1 cellular context compared by ENCODE assay signal in the genomic region with DNA sequence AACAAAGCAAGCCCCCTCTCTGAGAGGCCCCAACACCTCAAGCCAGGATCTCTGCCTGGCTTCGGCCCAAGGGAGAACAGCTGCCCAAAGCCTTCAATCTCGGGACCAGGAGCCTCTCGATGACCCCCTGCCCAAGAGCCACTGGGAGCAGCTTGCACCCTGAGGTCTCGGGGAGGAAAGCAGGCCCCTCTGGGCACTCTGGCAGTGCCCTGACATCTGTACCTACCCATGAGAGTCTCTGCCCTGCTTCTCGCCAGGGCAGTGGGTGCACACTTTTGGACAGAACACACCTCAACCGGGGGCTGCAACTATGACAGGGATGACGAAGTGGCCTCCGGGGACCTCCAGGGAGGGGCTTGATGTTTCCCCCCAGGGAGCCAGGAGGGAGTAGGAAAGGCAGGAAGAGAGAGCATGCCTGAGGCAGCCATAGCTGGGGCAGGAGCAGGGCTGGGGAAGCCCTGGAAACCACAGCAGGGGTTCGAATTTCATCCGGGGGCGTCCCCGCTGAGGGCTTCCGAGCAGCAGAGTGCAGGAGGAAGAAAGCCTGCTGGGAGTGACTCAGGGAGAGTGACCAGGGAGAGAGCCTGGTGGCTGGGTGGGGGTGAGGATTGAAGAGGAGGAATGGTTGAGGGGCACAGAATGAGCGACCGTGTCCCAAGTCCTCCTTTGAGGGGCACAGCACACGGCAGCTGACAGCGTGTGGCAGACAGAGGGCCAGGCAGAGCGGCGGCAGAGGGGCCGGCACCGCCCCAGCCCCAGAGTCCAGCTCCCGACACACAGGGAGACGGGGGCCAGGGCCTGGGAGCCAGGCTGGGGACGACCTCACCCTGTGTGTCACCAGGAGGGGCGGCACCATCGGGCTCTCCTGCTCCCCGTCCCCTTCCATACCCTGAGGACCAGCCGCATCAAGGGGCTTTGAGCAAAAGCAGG.
A peak's percentile ranks its signal among the peaks of the same experiment; 100 is the strongest.
TF ChIP-seq lines count a peak whose summit lies in the region.

No MANE protein-coding gene starts in this region.

TF ChIP-seq in GM12878, 131 proteins besides CTCF, POLR2A, EP300 and RAD21 (continued from another document):
- TF ChIP-seq, protein P1, sequence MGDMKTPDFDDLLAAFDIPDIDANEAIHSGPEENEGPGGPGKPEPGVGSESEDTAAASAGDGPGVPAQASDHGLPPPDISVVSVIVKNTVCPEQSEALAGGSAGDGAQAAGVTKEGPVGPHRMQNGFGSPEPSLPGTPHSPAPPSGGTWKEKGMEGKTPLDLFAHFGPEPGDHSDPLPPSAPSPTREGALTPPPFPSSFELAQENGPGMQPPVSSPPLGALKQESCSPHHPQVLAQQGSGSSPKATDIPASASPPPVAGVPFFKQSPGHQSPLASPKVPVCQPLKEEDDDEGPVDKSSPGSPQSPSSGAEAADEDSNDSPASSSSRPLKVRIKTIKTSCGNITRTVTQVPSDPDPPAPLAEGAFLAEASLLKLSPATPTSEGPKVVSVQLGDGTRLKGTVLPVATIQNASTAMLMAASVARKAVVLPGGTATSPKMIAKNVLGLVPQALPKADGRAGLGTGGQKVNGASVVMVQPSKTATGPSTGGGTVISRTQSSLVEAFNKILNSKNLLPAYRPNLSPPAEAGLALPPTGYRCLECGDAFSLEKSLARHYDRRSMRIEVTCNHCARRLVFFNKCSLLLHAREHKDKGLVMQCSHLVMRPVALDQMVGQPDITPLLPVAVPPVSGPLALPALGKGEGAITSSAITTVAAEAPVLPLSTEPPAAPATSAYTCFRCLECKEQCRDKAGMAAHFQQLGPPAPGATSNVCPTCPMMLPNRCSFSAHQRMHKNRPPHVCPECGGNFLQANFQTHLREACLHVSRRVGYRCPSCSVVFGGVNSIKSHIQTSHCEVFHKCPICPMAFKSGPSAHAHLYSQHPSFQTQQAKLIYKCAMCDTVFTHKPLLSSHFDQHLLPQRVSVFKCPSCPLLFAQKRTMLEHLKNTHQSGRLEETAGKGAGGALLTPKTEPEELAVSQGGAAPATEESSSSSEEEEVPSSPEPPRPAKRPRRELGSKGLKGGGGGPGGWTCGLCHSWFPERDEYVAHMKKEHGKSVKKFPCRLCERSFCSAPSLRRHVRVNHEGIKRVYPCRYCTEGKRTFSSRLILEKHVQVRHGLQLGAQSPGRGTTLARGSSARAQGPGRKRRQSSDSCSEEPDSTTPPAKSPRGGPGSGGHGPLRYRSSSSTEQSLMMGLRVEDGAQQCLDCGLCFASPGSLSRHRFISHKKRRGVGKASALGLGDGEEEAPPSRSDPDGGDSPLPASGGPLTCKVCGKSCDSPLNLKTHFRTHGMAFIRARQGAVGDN (IDR thresholded peaks at IDR 0.05), result no peak
- TF ChIP-seq, protein P2, sequence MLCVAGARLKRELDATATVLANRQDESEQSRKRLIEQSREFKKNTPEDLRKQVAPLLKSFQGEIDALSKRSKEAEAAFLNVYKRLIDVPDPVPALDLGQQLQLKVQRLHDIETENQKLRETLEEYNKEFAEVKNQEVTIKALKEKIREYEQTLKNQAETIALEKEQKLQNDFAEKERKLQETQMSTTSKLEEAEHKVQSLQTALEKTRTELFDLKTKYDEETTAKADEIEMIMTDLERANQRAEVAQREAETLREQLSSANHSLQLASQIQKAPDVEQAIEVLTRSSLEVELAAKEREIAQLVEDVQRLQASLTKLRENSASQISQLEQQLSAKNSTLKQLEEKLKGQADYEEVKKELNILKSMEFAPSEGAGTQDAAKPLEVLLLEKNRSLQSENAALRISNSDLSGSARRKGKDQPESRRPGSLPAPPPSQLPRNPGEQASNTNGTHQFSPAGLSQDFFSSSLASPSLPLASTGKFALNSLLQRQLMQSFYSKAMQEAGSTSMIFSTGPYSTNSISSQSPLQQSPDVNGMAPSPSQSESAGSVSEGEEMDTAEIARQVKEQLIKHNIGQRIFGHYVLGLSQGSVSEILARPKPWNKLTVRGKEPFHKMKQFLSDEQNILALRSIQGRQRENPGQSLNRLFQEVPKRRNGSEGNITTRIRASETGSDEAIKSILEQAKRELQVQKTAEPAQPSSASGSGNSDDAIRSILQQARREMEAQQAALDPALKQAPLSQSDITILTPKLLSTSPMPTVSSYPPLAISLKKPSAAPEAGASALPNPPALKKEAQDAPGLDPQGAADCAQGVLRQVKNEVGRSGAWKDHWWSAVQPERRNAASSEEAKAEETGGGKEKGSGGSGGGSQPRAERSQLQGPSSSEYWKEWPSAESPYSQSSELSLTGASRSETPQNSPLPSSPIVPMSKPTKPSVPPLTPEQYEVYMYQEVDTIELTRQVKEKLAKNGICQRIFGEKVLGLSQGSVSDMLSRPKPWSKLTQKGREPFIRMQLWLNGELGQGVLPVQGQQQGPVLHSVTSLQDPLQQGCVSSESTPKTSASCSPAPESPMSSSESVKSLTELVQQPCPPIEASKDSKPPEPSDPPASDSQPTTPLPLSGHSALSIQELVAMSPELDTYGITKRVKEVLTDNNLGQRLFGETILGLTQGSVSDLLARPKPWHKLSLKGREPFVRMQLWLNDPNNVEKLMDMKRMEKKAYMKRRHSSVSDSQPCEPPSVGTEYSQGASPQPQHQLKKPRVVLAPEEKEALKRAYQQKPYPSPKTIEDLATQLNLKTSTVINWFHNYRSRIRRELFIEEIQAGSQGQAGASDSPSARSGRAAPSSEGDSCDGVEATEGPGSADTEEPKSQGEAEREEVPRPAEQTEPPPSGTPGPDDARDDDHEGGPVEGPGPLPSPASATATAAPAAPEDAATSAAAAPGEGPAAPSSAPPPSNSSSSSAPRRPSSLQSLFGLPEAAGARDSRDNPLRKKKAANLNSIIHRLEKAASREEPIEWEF (IDR thresholded peaks at IDR 0.05; ENCODE audit: insufficient replicate concordance, low read depth, low read length), result no peak
- no peak for TF ChIP-seq HDGF (IDR thresholded peaks at IDR 0.05)
- TF ChIP-seq MEF2B (IDR thresholded peaks at IDR 0.05; ENCODE audit: partially characterized antibody, poor library complexity, severe bottlenecking), result peak; percentile 34
